8 cellular contexts compared by ENCODE assay signal in the genomic region with DNA sequence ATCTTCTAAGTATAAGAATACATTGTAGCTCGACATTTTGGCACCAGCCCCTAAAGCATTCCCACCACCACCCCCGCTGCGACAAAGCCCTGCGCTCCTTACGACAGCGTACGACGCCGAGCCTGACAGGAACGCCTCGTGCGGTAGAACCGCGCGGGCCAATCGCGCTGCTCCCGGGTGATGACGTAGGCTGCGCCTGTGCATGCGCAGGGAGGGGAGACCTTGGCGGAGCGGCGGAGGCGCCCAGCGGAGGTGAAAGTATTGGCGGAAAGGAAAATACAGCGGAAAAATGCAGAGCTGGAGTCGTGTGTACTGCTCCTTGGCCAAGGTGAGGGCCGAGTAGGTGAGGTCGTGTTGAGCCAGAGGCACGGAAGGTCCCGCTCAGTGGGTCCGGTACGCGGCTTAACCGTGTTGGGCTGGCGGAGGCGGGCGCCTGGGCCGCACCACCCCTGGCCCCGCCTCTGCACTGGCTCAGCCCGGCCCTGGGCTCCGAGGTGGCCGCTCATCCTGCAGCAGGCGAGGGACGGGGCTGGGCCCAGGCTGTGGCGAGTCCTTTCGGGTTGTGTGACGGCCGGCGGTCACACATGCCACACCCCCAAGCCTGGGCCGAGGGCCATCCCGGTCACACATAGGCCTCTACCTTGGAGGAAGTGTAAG. TPM values are rescaled to one million over a fixed set of nuclear protein-coding genes. Genes with fewer than 3 reads are reported as not detected.
DNase-seq lines count a peak whose midpoint lies in the region; ATAC-seq and TF ChIP-seq lines count a peak whose summit lies in the region.

A gene with protein sequence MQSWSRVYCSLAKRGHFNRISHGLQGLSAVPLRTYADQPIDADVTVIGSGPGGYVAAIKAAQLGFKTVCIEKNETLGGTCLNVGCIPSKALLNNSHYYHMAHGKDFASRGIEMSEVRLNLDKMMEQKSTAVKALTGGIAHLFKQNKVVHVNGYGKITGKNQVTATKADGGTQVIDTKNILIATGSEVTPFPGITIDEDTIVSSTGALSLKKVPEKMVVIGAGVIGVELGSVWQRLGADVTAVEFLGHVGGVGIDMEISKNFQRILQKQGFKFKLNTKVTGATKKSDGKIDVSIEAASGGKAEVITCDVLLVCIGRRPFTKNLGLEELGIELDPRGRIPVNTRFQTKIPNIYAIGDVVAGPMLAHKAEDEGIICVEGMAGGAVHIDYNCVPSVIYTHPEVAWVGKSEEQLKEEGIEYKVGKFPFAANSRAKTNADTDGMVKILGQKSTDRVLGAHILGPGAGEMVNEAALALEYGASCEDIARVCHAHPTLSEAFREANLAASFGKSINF (plus strand): TSS at position 222 of the 657 bp plus-strand sequence. CDS start 68 bp downstream, at position 290.

- no peaks in the 10 kb centered on the region; the same call in 1 of the 2 replicates for H3K9me3 Mint-ChIP-seq in HFFc6
- no peaks in the 10 kb centered on the region for H3K9me3 Mint-ChIP-seq in activated naive CD4-positive, alpha-beta T cell treated with anti-CD3 and anti-CD28 coated beads, Interleukin-2, amount 50 U/mL, for 24 hours

- H3K4me3 Mint-ChIP-seq in HFFc6, result peak within 1 kb of the TSS; percentile 91
- H3K4me3 Mint-ChIP-seq in activated naive CD4-positive, alpha-beta T cell treated with anti-CD3 and anti-CD28 coated beads, Interleukin-2, amount 50 U/mL, for 24 hours, result peak within 1 kb of the TSS; percentile 98

- peaks cover 19% of the 10 kb centered on the region for H3K36me3 Mint-ChIP-seq in HFFc6 (ENCODE audit: low read depth)
- peaks cover 5% of the 10 kb centered on the region for H3K36me3 Mint-ChIP-seq in activated naive CD4-positive, alpha-beta T cell treated with anti-CD3 and anti-CD28 coated beads, Interleukin-2, amount 50 U/mL, for 24 hours

- H2AFZ ChIP-seq in osteoblast (ENCODE audit: low read length), result peak within 1 kb of the TSS; percentile 98

- DNase-seq in GM04503 (ENCODE audit: low read depth), result peak; percentile 60
- peak; percentile 86 for DNase-seq in HFFc6
- peak; percentile 82 for DNase-seq in NCI-H1048 (lab: John Stamatoyannopoulos, UW)
- DNase-seq in glomerular endothelial cell (ENCODE audit: extremely low read depth, low read depth, low spot score), result peak; percentile 41
- peak; percentile 97 for DNase-seq in osteoblast (ENCODE audit: insufficient read length, low spot score, missing footprints)
- DNase-seq in thoracic aorta (ENCODE audit: low spot score), result peak; percentile 80

- H3K9me3 ChIP-seq in osteoblast (ENCODE audit: low read depth, low read length) (no peaks in the 10 kb centered on the region), thoracic aorta (no peaks in the 10 kb centered on the region)

- H3K36me3 ChIP-seq in osteoblast (ENCODE audit: insufficient read depth, low read length) (peaks cover 19% of the 10 kb centered on the region), thoracic aorta (no peaks in the 10 kb centered on the region)

- H3K27ac ChIP-seq in osteoblast (ENCODE audit: low read depth, low read length), result peak within 1 kb of the TSS; percentile 95
- H3K27ac ChIP-seq in thoracic aorta, result peak within 1 kb of the TSS; percentile 84 to 88

- H3K4me1 ChIP-seq in osteoblast (ENCODE audit: insufficient read depth, low read length) (peaks cover 23% of the 10 kb centered on the region), thoracic aorta (ENCODE audit: control insufficient read depth in 1 of 2, low read depth in 2 of 2) (peaks cover 21 to 33% of the 10 kb centered on the region in 2 donors)

- peaks cover 23% of the 10 kb centered on the region for H4K20me1 ChIP-seq in osteoblast (ENCODE audit: insufficient read depth, low read length)

- no peak for TF ChIP-seq CTCF in HFFc6 (IDR thresholded peaks at IDR 0.05)
- no peak for TF ChIP-seq CTCF in osteoblast (IDR thresholded peaks at IDR 0.05; ENCODE audit: extremely low read depth, low read depth, low read length)
- TF ChIP-seq CTCF in thoracic aorta (IDR thresholded peaks at IDR 0.05), result peak; percentile 7

- H3K27ac Mint-ChIP-seq in HFFc6, result peak within 1 kb of the TSS; percentile 96
- peak within 1 kb of the TSS; percentile 99 for H3K27ac Mint-ChIP-seq in activated naive CD4-positive, alpha-beta T cell treated with anti-CD3 and anti-CD28 coated beads, Interleukin-2, amount 50 U/mL, for 24 hours

- H3K27me3 ChIP-seq in osteoblast (ENCODE audit: insufficient read depth, low read length), result peaks cover under 1% of the 10 kb centered on the region
- no peaks in the 10 kb centered on the region for H3K27me3 ChIP-seq in thoracic aorta (replicated peaks; ENCODE audit: insufficient read depth)

- peaks cover 51% of the 10 kb centered on the region for H3K79me2 ChIP-seq in osteoblast (ENCODE audit: insufficient read depth, low read length)

- H3K4me1 Mint-ChIP-seq in HFFc6 (ENCODE audit: low read depth), result peaks cover 42% of the 10 kb centered on the region
- H3K4me1 Mint-ChIP-seq in activated naive CD4-positive, alpha-beta T cell treated with anti-CD3 and anti-CD28 coated beads, Interleukin-2, amount 50 U/mL, for 24 hours, result peaks cover 50% of the 10 kb centered on the region

- H3K27me3 Mint-ChIP-seq in HFFc6 (ENCODE audit: insufficient read depth), result peaks cover 2% of the 10 kb centered on the region
- no peaks in the 10 kb centered on the region for H3K27me3 Mint-ChIP-seq in activated naive CD4-positive, alpha-beta T cell treated with anti-CD3 and anti-CD28 coated beads, Interleukin-2, amount 50 U/mL, for 24 hours

- ATAC-seq in SK-N-SH treated with all-trans-retinoic acid at 6 μM for 48 hours (peak; percentile 98), thoracic aorta (ENCODE audit: insufficient number of reproducible peaks, low FRiP score, low read depth) (peak; percentile 94)

- peak within 1 kb of the TSS; percentile 99 for H3K4me2 ChIP-seq in osteoblast (ENCODE audit: insufficient read depth, low read length)

- H3K4me3 ChIP-seq in osteoblast (ENCODE audit: insufficient read depth, low read length) (peak within 1 kb of the TSS; percentile 92), thoracic aorta (peak within 1 kb of the TSS; percentile 81)

TF ChIP-seq in SK-N-SH treated with all-trans-retinoic acid at 6 μM for 48 hours, 23 proteins besides CTCF, POLR2A, EP300 and RAD21:
- TF ChIP-seq ZNF565 (CRISPR knock-in tag; conservative IDR thresholded peaks at IDR 0.05; ENCODE audit: low read depth) (0 out of 2 replicates have a peak, but pooled peaks have one; percentile 74), ZNF70 (CRISPR knock-in tag; IDR thresholded peaks at IDR 0.05) (peak; percentile 35; the same call in 1 of the 2 replicates), TOX (CRISPR knock-in tag; IDR thresholded peaks at IDR 0.05; ENCODE audit: borderline replicate concordance) (no peak), ESRRG (CRISPR knock-in tag; IDR thresholded peaks at IDR 0.05) (0 out of 2 replicates have a peak, but pooled peaks have one; percentile 35)

RNA-seq across cellular contexts. Expression of the gene that starts here (rescaled TPM):
- total RNA-seq in HFFc6 (2021; fragmentation: NEBNext Ultra II Directional; extraction: Animal tissue kit (Norgen Biotek cat#: 25700)), result 10 to 100 TPM; 76.8 to 87.4 (median 82.5) TPM
- 53.0 and 141 TPM in 2 replicates for total RNA-seq in glomerular endothelial cell
- total RNA-seq in osteoblast, result 53.6 and 55.4 TPM in 2 replicates
- 10 to 100 TPM; 60.4 to 80.8 TPM for total RNA-seq in thoracic aorta

Comparison
In these comparisons a context has a peak if more than half of its experiments do, and no peak if none do; other contexts are left out.
1. Peak in every context shown above with its lines: DNase-seq, ATAC-seq, H3K4me3 ChIP-seq and H3K27ac ChIP-seq.
2. DNase-seq: peak in every context shown above with its lines; median percentile 97 in osteoblast; 86 in HFFc6; 82 in NCI-H1048; 80 in thoracic aorta; 60 in GM04503; 41 in glomerular endothelial cell.